8 cellular contexts compared by ENCODE assay signal in the genomic region with DNA sequence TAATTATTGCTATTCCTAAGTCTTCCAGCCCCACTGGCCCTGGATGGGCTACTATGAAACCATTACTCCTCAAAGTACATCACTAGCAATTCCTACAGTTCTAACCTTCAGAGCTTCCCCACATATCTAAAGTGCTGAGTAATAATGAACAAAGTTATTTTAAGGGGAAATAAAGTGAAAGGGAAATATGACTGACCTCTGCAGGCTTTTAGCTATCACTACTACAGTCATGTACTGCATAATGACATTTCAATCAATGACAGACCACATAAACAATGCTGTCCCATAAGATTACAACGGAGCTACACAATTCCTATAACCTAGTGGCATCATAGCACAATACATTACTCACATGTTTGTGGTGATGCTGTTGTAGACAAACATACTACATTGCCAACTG. TPM values are rescaled to one million over a fixed set of nuclear protein-coding genes. Genes with fewer than 3 reads are reported as not detected.
DNase-seq lines count a peak whose midpoint lies in the region; ATAC-seq and TF ChIP-seq lines count a peak whose summit lies in the region.

No MANE protein-coding gene starts in this region.

- no peak overlapping the region for H3K4me2 ChIP-seq in osteoblast (ENCODE audit: insufficient read depth, low read length)

- H2AFZ ChIP-seq in osteoblast (ENCODE audit: low read length): no peak overlapping the region

- H3K4me3 ChIP-seq in osteoblast (ENCODE audit: insufficient read depth, low read length): no peak overlapping the region

- H3K36me3 ChIP-seq in osteoblast (ENCODE audit: insufficient read depth, low read length): peaks cover 23% of the 10 kb centered on the region

- H3K9me3 ChIP-seq in osteoblast (ENCODE audit: low read depth, low read length): no peaks in the 10 kb centered on the region

- H3K27me3 ChIP-seq in osteoblast (ENCODE audit: insufficient read depth, low read length): no peaks in the 10 kb centered on the region

- H4K20me1 ChIP-seq in osteoblast (ENCODE audit: insufficient read depth, low read length): no peaks in the 10 kb centered on the region

- DNase-seq in osteoblast (ENCODE audit: insufficient read length, low spot score, missing footprints) (no peak), head of caudate nucleus (no peak), NCI-H748 treated with DMSO at 0.1 percent for 48 hours (lab: John Stamatoyannopoulos, UW) (no peak)
- DNase-seq in stimulated activated CD4-positive, alpha-beta T cell treated with anti-CD3 and anti-CD28 coated beads, Interleukin-12 subunit alpha, Interleukin-12 subunit beta, amount 100 ng/mL, for 4 hours: no peak

- ATAC-seq in GM18909 (IDR thresholded peaks at IDR 0.05; ENCODE audit: poor library complexity, unreplicated experiment) (peak; percentile 61), HG02973 (IDR thresholded peaks at IDR 0.05; ENCODE audit: unreplicated experiment) (peak; percentile 72), SK-N-SH treated with all-trans-retinoic acid at 6 μM for 48 hours (peak; percentile 78), HG03196 (IDR thresholded peaks at IDR 0.05; ENCODE audit: unreplicated experiment) (no peak)

- intact Hi-C loops in head of caudate nucleus (cut with DNase I): no loop called here

- H3K79me2 ChIP-seq in osteoblast (ENCODE audit: insufficient read depth, low read length): peaks cover 9% of the 10 kb centered on the region

- peak; percentile 50 for TF ChIP-seq CTCF in osteoblast (IDR thresholded peaks at IDR 0.05; ENCODE audit: extremely low read depth, low read depth, low read length)

- H3K27ac ChIP-seq in osteoblast (ENCODE audit: low read depth, low read length): peak overlapping the region; percentile 65

- peaks cover 32% of the 10 kb centered on the region for H3K4me1 ChIP-seq in osteoblast (ENCODE audit: insufficient read depth, low read length)

TF ChIP-seq in SK-N-SH treated with all-trans-retinoic acid at 6 μM for 48 hours, 23 proteins besides CTCF, POLR2A, EP300 and RAD21:
- TF ChIP-seq, protein P1, sequence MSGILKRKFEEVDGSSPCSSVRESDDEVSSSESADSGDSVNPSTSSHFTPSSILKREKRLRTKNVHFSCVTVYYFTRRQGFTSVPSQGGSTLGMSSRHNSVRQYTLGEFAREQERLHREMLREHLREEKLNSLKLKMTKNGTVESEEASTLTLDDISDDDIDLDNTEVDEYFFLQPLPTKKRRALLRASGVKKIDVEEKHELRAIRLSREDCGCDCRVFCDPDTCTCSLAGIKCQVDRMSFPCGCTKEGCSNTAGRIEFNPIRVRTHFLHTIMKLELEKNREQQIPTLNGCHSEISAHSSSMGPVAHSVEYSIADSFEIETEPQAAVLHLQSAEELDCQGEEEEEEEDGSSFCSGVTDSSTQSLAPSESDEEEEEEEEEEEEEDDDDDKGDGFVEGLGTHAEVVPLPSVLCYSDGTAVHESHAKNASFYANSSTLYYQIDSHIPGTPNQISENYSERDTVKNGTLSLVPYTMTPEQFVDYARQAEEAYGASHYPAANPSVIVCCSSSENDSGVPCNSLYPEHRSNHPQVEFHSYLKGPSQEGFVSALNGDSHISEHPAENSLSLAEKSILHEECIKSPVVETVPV (CRISPR knock-in tag; IDR thresholded peaks at IDR 0.05): no peak
- no peak for TF ChIP-seq ZNF8 (CRISPR knock-in tag; IDR thresholded peaks at IDR 0.05)
- no peak for TF ChIP-seq PPARA (CRISPR knock-in tag; IDR thresholded peaks at IDR 0.05; ENCODE audit: borderline replicate concordance)
- TF ChIP-seq ZFP3 (CRISPR knock-in tag; IDR thresholded peaks at IDR 0.05): no peak
- no peak for TF ChIP-seq TCF4 (CRISPR knock-in tag; IDR thresholded peaks at IDR 0.05; ENCODE audit: borderline replicate concordance)
- TF ChIP-seq ZC3H10 (CRISPR knock-in tag; IDR thresholded peaks at IDR 0.05): no peak
- no peak for TF ChIP-seq OSR1 (CRISPR knock-in tag; IDR thresholded peaks at IDR 0.05)
- no peak for TF ChIP-seq ESRRG (CRISPR knock-in tag; IDR thresholded peaks at IDR 0.05)
- TF ChIP-seq ISL1 (CRISPR knock-in tag; IDR thresholded peaks at IDR 0.05): no peak
- no peak for TF ChIP-seq BACH2 (CRISPR knock-in tag; IDR thresholded peaks at IDR 0.05; ENCODE audit: borderline replicate concordance)
- TF ChIP-seq ZNF565 (CRISPR knock-in tag; conservative IDR thresholded peaks at IDR 0.05; ENCODE audit: low read depth): no peak

RNA-seq across cellular contexts. Expression of a gene that starts 22.1 kb away (rescaled TPM):
- total RNA-seq in osteoblast: 25.9 and 27.9 TPM in 2 replicates

RNA-seq across cellular contexts. Expression of a gene that starts 32.5 kb away (rescaled TPM):
- 5.1 and 5.6 TPM in 2 replicates for total RNA-seq in osteoblast
